ENCODE assay signal across 13 cellular contexts in genomic region chr5:31963358-31963757, GRCh38.
DNase-seq lines count a peak whose midpoint lies in the region; ATAC-seq, FAIRE-seq and TF ChIP-seq lines count a peak whose summit lies in the region.
"Had no signal": no experiment of that assay in that cellular context is flagged by ENCODE, and none has a peak within 500 bp of the region (broad histone marks: within the 10 kb centered on the region; RNA-seq: fewer than 3 reads in every experiment).

No MANE protein-coding gene starts in this region.

- DNase-seq in HepG2 (ENCODE audit: low spot score) (no peak), right lobe of liver (no peak), left ventricle myocardium inferior (peak; percentile 30), trophoblast cell (peak; percentile 62 to 83), NCI-H345 (lab: John Stamatoyannopoulos, UW) (no peak), retina (no peak), Caco-2 (no peak)
- no peak for DNase-seq in activated CD8-positive, alpha-beta memory T cell treated with anti-CD3 and anti-CD28 coated beads for 24 hours
- DNase-seq: activated T-cell treated with anti-CD3 and anti-CD28 coated beads, Interleukin-2, amount 50 U/mL, for 72 hours; CD8-positive, alpha-beta memory T cell; MM.1S; tibial artery had no signal

- H3K14ac ChIP-seq in trophoblast cell (ENCODE audit: low read length) = no peak overlapping the region

- peaks cover 7% of the 10 kb centered on the region for H3K4me1 Mint-ChIP-seq in Caco-2 (ENCODE audit: low read depth, unreplicated experiment)
- H3K4me1 Mint-ChIP-seq: CD8-positive, alpha-beta memory T cell had no signal

- no TSS peak for BruUV-seq in HepG2 (replicated peaks; lab: Mats Ljungman, UMichigan)
- BruUV-seq in Caco-2 (replicated peaks; lab: Mats Ljungman, UMichigan) = no TSS peak

- TF ChIP-seq CTCF in HepG2 (CRISPR knock-in tag; IDR thresholded peaks at IDR 0.05) (no peak), right lobe of liver (IDR thresholded peaks at IDR 0.05) (no peak), left ventricle myocardium inferior (IDR thresholded peaks at IDR 0.05; ENCODE audit: borderline replicate concordance) (no peak), Caco-2 (IDR thresholded peaks at IDR 0.05; ENCODE audit: insufficient read depth in 1 of 2, low read depth in 1 of 2, low read length in 1 of 2, severe bottlenecking in 1 of 2, unreplicated experiment in 1 of 2) (no peak)

- H4K12ac ChIP-seq in trophoblast cell (ENCODE audit: low read depth, low read length) = no peak overlapping the region

- H4K91ac ChIP-seq in trophoblast cell (ENCODE audit: low read depth, low read length) = peak overlapping the region; percentile 30

- no peaks in the 10 kb centered on the region for H3K36me3 ChIP-seq in HepG2 (replicated peaks in 1 of 2; ENCODE audit: control insufficient read depth in 1 of 2, insufficient read depth in 2 of 2, low read length in 2 of 2)
- no peaks in the 10 kb centered on the region for H3K36me3 ChIP-seq in right lobe of liver
- no peaks in the 10 kb centered on the region for H3K36me3 ChIP-seq in left ventricle myocardium inferior
- H3K36me3 ChIP-seq in trophoblast cell (ENCODE audit: control insufficient read depth in 1 of 2, insufficient read depth in 2 of 2, low read length in 2 of 2) = no peaks in the 10 kb centered on the region
- no peaks in the 10 kb centered on the region for H3K36me3 ChIP-seq in Caco-2 (ENCODE audit: control insufficient read depth, insufficient read depth, low read length)
- H3K36me3 ChIP-seq: tibial artery had no signal

- intact Hi-C loops in HepG2 (cut with micrococcal nuclease; ENCODE audit: unreplicated experiment) (no loop called here), right lobe of liver (cut with DNase I) (no loop called here), left ventricle myocardium inferior (cut with micrococcal nuclease) (no loop called here), Caco-2 (cut with micrococcal nuclease; ENCODE audit: unreplicated experiment) (no loop called here)

- no peak overlapping the region for H2AK5ac ChIP-seq in trophoblast cell (ENCODE audit: low read length)

- no peak overlapping the region for H3K4ac ChIP-seq in trophoblast cell (ENCODE audit: low read depth, low read length)

- no peak overlapping the region for H2BK12ac ChIP-seq in trophoblast cell (ENCODE audit: low read length)

- H2BK5ac ChIP-seq in trophoblast cell (ENCODE audit: low read depth, low read length, poor library complexity) = no peak overlapping the region

- H3K9me3 ChIP-seq in HepG2 (ENCODE audit: low read length) = no peaks in the 10 kb centered on the region
- H3K9me3 ChIP-seq in right lobe of liver = no peaks in the 10 kb centered on the region
- no peaks in the 10 kb centered on the region for H3K9me3 ChIP-seq in left ventricle myocardium inferior (replicated peaks)
- no peaks in the 10 kb centered on the region for H3K9me3 ChIP-seq in trophoblast cell (ENCODE audit: insufficient read depth, low read depth, low read length)
- H3K9me3 ChIP-seq in Caco-2 = no peaks in the 10 kb centered on the region
- H3K9me3 ChIP-seq: tibial artery had no signal

- H3K27ac ChIP-seq in HepG2 (ENCODE audit: extremely low read length, insufficient read depth, low read length) (no peak overlapping the region), right lobe of liver (no peak overlapping the region), left ventricle myocardium inferior (replicated peaks) (peak overlapping the region; percentile 77), trophoblast cell (ENCODE audit: low read depth, low read length) (peak overlapping the region; percentile 24)
- H3K27ac ChIP-seq: parathyroid adenoma, tibial artery had no signal

- no peak overlapping the region for H3K23ac ChIP-seq in trophoblast cell (ENCODE audit: low read length)

- H4K20me1 ChIP-seq in HepG2 (ENCODE audit: insufficient read depth, low read length) = no peaks in the 10 kb centered on the region

- no peak overlapping the region for H3K4me3 Mint-ChIP-seq in Caco-2 (ENCODE audit: unreplicated experiment)
- H3K4me3 Mint-ChIP-seq: activated T-cell treated with anti-CD3 and anti-CD28 coated beads, Interleukin-2, amount 50 U/mL, for 72 hours; CD8-positive, alpha-beta memory T cell had no signal

- H2BK120ac ChIP-seq in trophoblast cell (ENCODE audit: insufficient read depth, low read length, poor library complexity) = no peak overlapping the region

- H3K9me3 Mint-ChIP-seq in Caco-2 (ENCODE audit: unreplicated experiment) = no peaks in the 10 kb centered on the region
- H3K9me3 Mint-ChIP-seq: activated T-cell treated with anti-CD3 and anti-CD28 coated beads, Interleukin-2, amount 50 U/mL, for 72 hours had no signal

- CTCF ChIA-PET in HepG2 (lab: Yijun Ruan, JAX; ENCODE audit: low intra/inter-chr PET ratio, low total read pairs) (no interaction called here), Caco-2 (lab: Charles Lee) (no interaction called here)

- peaks cover 24% of the 10 kb centered on the region for H3K4me1 ChIP-seq in HepG2 (ENCODE audit: insufficient read depth, low read length)
- no peaks in the 10 kb centered on the region for H3K4me1 ChIP-seq in right lobe of liver
- H3K4me1 ChIP-seq in left ventricle myocardium inferior = peaks cover 58% of the 10 kb centered on the region
- peaks cover 9 to 16% of the 10 kb centered on the region in 2 experiments for H3K4me1 ChIP-seq in trophoblast cell (ENCODE audit: control insufficient read depth in 1 of 2, insufficient read depth in 2 of 2, low read length in 2 of 2)
- no peaks in the 10 kb centered on the region for H3K4me1 ChIP-seq in Caco-2
- H3K4me1 ChIP-seq: parathyroid adenoma had no signal

- no peak overlapping the region for H3K27ac Mint-ChIP-seq in Caco-2 (ENCODE audit: unreplicated experiment)
- H3K27ac Mint-ChIP-seq: activated T-cell treated with anti-CD3 and anti-CD28 coated beads, Interleukin-2, amount 50 U/mL, for 72 hours; CD8-positive, alpha-beta memory T cell had no signal

- H3K79me2 ChIP-seq in HepG2 (ENCODE audit: insufficient read depth, low read length) (no peaks in the 10 kb centered on the region), trophoblast cell (ENCODE audit: control insufficient read depth, insufficient read depth, low read length, poor library complexity) (no peaks in the 10 kb centered on the region)
- H3K79me2 ChIP-seq: parathyroid adenoma had no signal

- H3K4me2 ChIP-seq in HepG2 (ENCODE audit: low read depth, low read length) = peak overlapping the region; percentile 43
- H3K4me2 ChIP-seq in trophoblast cell (ENCODE audit: low read length) = peak overlapping the region; percentile 8

- no peak for TF ChIP-seq RAD21 in HepG2 (CRISPR knock-in tag; IDR thresholded peaks at IDR 0.05)

- H3K27me3 Mint-ChIP-seq in Caco-2 (ENCODE audit: insufficient read depth, unreplicated experiment) = peaks cover 4% of the 10 kb centered on the region

- H3K9ac ChIP-seq in HepG2 (ENCODE audit: insufficient read depth, low read depth, low read length) (no peak overlapping the region), trophoblast cell (ENCODE audit: low read length) (no peak overlapping the region)
- H3K9ac ChIP-seq: parathyroid adenoma had no signal

- 16% methylated on average over 6 of the region's 10 CpGs for whole genome bisulfite sequencing in HepG2 (ENCODE audit: low lambda C conversion rate)
- WGBS in right lobe of liver (ENCODE audit: insufficient coverage, low coverage, low lambda C conversion rate, missing lambda C conversion rate) = 41% methylated on average over 8 of the region's 10 CpGs
- WGBS in trophoblast cell (ENCODE audit: extremely low coverage, insufficient coverage, insufficient read length) = no CpG with 5 or more reads among the region's 10 CpGs

- H3K4me3 ChIP-seq in HepG2 (replicated peaks in 1 of 3; ENCODE audit: insufficient read depth in 1 of 3, low read depth in 2 of 3, low read length in 3 of 3) (peak overlapping the region in 1 of 3 experiments; percentile 28; a peak in 2 of 6 replicates), right lobe of liver (no peak overlapping the region), left ventricle myocardium inferior (no peak overlapping the region), trophoblast cell (ENCODE audit: low read depth, low read length) (no peak overlapping the region), Caco-2 (ENCODE audit: low read depth, low read length) (no peak overlapping the region)
- H3K4me3 ChIP-seq: tibial artery had no signal

- peaks cover 8% of the 10 kb centered on the region for H3K36me3 Mint-ChIP-seq in Caco-2 (ENCODE audit: insufficient read depth, unreplicated experiment)
- H3K36me3 Mint-ChIP-seq: CD8-positive, alpha-beta memory T cell had no signal

- POLR2A ChIA-PET in HepG2 (lab: Yijun Ruan, JAX) = no interaction called here
- POLR2A ChIA-PET in Caco-2 (lab: Charles Lee) = no interaction called here

- H3K79me1 ChIP-seq in trophoblast cell (ENCODE audit: low read length) = no peaks in the 10 kb centered on the region

- TF ChIP-seq EP300 in HepG2 (IDR thresholded peaks at IDR 0.05; ENCODE audit: low read depth in 2 of 2, low read length in 2 of 2) = no peak
- no peak for TF ChIP-seq EP300 in HepG2 (CRISPR knock-in tag; IDR thresholded peaks at IDR 0.05; ENCODE audit: borderline replicate concordance)

- H3K27me3 ChIP-seq in HepG2 (ENCODE audit: control insufficient read depth in 1 of 2, insufficient read depth in 2 of 2, low read length in 2 of 2) = peaks cover 0 to 17% of the 10 kb centered on the region in 2 experiments; a peak in 2 of 5 replicates
- H3K27me3 ChIP-seq in right lobe of liver = no peaks in the 10 kb centered on the region
- H3K27me3 ChIP-seq in left ventricle myocardium inferior (ENCODE audit: low read depth) = no peaks in the 10 kb centered on the region
- H3K27me3 ChIP-seq in trophoblast cell (ENCODE audit: insufficient read depth, low read length) = no peaks in the 10 kb centered on the region
- H3K27me3 ChIP-seq in Caco-2 (replicated peaks; ENCODE audit: control insufficient read depth, insufficient read depth, low read length) = no peaks in the 10 kb centered on the region
- H3K27me3 ChIP-seq: tibial artery had no signal

- TF ChIP-seq POLR2A in HepG2 (IDR thresholded peaks at IDR 0.05; ENCODE audit: insufficient read depth in 1 of 2, low read depth in 2 of 2, low read length in 2 of 2) (no peak), right lobe of liver (IDR thresholded peaks at IDR 0.05) (no peak)

- H2AFZ ChIP-seq in HepG2 (ENCODE audit: low read length) (no peak overlapping the region), trophoblast cell (ENCODE audit: insufficient read depth, low read length, poor library complexity) (no peak overlapping the region)
- H2AFZ ChIP-seq: parathyroid adenoma had no signal

- H3K18ac ChIP-seq in trophoblast cell (ENCODE audit: low read length) = no peak overlapping the region

- H4K8ac ChIP-seq in trophoblast cell (ENCODE audit: low read depth, low read length) = no peak overlapping the region

- ATAC-seq in HepG2 = peak; percentile 47
- ATAC-seq in right lobe of liver = no peak
- ATAC-seq: activated T-cell treated with anti-CD3 and anti-CD28 coated beads, Interleukin-2, amount 50 U/mL, for 72 hours had no signal

- FAIRE-seq in HepG2 (lab: Jason Lieb, UNC) = no peak

- in situ Hi-C loops in HepG2 (cut with HindIII; ENCODE audit: extremely low pct_ligation_motif_present, low pct_unique_long_range_greater_than_20kb) = no loop called here

TF ChIP-seq in HepG2, 621 proteins besides CTCF, POLR2A, EP300 and RAD21 (continues in another document):
- TF ChIP-seq YEATS4 (CRISPR knock-in tag; IDR thresholded peaks at IDR 0.05; ENCODE audit: borderline replicate concordance) = no peak

Comparison
In these comparisons a context has a peak if more than half of its experiments do, and no peak if none do; other contexts are left out.
1. DNase-seq: peak in left ventricle myocardium inferior (single experiment) and trophoblast cell (2 of 2); none in HepG2 (single experiment), right lobe of liver (0 of 3), NCI-H345 (single experiment), retina (single experiment), activated CD8-positive, alpha-beta memory T cell treated with anti-CD3 and anti-CD28 coated beads for 24 hours (single experiment) and Caco-2 (0 of 2).
2. H3K27ac ChIP-seq: peak in left ventricle myocardium inferior (single experiment) and trophoblast cell (single experiment); none in HepG2 (single experiment) and right lobe of liver (0 of 3).